ENCODE assay signal across 8 cellular contexts in the genomic region with DNA sequence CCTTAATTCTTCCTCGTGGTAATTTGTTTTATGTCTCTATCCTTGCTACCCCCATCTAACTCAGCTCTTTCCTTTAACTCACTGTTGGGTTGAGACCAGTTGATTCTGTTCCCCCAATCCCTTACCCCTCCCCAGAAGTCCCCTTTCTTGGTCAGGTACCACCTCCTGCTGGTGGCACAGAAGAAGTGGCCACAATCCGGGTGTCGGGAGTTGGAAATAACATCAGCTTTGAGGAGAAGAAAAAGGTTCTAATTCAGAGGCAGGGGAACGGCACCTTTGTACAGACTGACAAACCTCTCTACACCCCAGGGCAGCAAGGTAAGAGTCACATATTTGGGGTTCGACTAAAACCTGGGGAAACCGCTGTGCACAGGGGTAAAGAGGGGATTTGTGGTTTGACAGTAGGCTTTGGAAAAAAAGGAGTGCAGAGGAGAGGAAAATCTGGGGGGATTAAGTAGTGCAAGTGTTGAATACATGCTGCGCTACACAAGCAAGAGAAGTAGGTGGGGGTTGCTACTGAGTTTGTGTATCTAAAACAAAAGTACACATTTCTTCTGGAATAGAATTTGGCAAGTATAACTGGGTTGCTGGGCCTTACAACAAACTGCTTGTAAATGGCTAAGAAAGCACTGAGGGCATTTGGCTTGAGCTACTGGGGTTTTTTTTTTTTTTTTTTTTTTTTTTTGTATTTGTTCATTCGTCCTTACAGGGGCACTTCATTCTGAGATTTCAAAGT. TPM values are rescaled to one million over a fixed set of nuclear protein-coding genes. Genes with fewer than 3 reads are reported as not detected.
A peak's percentile ranks its signal among the peaks of the same experiment; 100 is the strongest.
DNase-seq lines count a peak whose midpoint lies in the region; ATAC-seq and TF ChIP-seq lines count a peak whose summit lies in the region.

No MANE protein-coding gene starts in this region.

- TF ChIP-seq CTCF in GM12873 (IDR thresholded peaks at IDR 0.05; ENCODE audit: insufficient read depth, low read depth, low read length, missing control alignments) (peak; percentile 30), Peyer's patch (IDR thresholded peaks at IDR 0.05) (peak in 5 of 6 experiments; percentile 12 to 56 (median 41)), foreskin keratinocyte (conservative IDR thresholded peaks at IDR 0.05) (peak; percentile 71), retinal pigment epithelial cell (conservative IDR thresholded peaks at IDR 0.05; ENCODE audit: low read depth, low read length) (peak; percentile 63)

- H3K4me1 ChIP-seq in Peyer's patch (no peaks in the 10 kb centered on the region), foreskin keratinocyte (peaks cover 33% of the 10 kb centered on the region)

- H3K4me3 ChIP-seq in Peyer's patch: no peak overlapping the region
- no peak overlapping the region for H3K4me3 ChIP-seq in retinal pigment epithelial cell (ENCODE audit: low read length)

- DNase-seq in Peyer's patch (no peak), foreskin keratinocyte (no peak), retinal pigment epithelial cell (ENCODE audit: low read depth) (no peak), SHP77 (lab: John Stamatoyannopoulos, UW) (no peak), posterior vena cava (ENCODE audit: low spot score) (no peak)

- ATAC-seq in foreskin keratinocyte (no peak), GM21619 (IDR thresholded peaks at IDR 0.05; ENCODE audit: unreplicated experiment) (no peak), HG03432 (IDR thresholded peaks at IDR 0.05; ENCODE audit: unreplicated experiment) (no peak)

- H3K9me3 ChIP-seq in Peyer's patch: no peaks in the 10 kb centered on the region

- no peak for TF ChIP-seq POLR2A in Peyer's patch (IDR thresholded peaks at IDR 0.05)

- no peaks in the 10 kb centered on the region for H3K36me3 ChIP-seq in Peyer's patch

- intact Hi-C loops in posterior vena cava (cut with DNase I): loop anchor here (1.0 to 10.0 kb wide), 3 partner anchors 46 to 141 kb away; no protein-coding TSS in a partner anchor

- H3K27me3 ChIP-seq in Peyer's patch: no peaks in the 10 kb centered on the region
- no peaks in the 10 kb centered on the region for H3K27me3 ChIP-seq in foreskin keratinocyte

- H3K27ac ChIP-seq in Peyer's patch (no peak overlapping the region), foreskin keratinocyte (peak overlapping the region; percentile 97)

RNA-seq across cellular contexts. Expression of gene A2ML1, which starts 1.3 kb away (rescaled TPM):
- total RNA-seq in Peyer's patch: under 1 TPM in 1 of 4 donors, not detected in 3; 0.83 TPM
- total RNA-seq in foreskin keratinocyte: 14.6 and 29.4 TPM in 2 replicates
- 7.1 and 10.2 TPM in 2 replicates for polyA plus RNA-seq in foreskin keratinocyte
- not detected for total RNA-seq in posterior vena cava
